In the genomic region with DNA sequence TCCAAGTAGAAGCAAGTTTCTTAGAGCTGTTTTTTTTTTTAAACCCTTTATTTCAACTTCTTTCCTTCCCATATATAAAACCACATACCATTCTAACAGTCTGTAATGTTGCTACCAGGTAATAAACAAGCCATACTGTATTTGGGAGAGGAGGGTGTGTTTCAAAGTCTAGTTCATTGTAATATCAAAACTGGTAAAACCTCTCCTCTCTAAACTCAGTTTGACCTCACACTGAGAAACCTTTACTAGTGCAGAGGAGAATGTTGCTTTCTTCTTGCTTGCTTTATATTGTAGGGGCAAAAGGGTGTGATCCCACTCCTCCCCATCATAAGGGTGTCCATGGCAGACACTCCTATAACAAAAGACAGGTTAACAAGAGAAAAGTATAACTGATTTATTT, we compare ENCODE assay signal across 20 cellular contexts.
DNase-seq lines count a peak whose midpoint lies in the region; ATAC-seq and TF ChIP-seq lines count a peak whose summit lies in the region.
"Had no signal": no experiment of that assay in that cellular context is flagged by ENCODE, and none has a peak within 500 bp of the region (broad histone marks: within the 10 kb centered on the region; RNA-seq: fewer than 3 reads in every experiment).

No MANE protein-coding gene starts in this region.

- CTCF ChIA-PET in activated CD8-positive, alpha-beta T cell treated with anti-CD3 and anti-CD28 coated beads, Interleukin-2, amount 10 ng/mL, durations not matched to agents 7 days and 5 days (lab: Charles Lee) = interaction anchor here (0.6 to 1.4 kb wide), 2 partner anchors 9 to 777 kb away, joined by 3 to 5 read pairs; no protein-coding TSS in a partner anchor

- intact Hi-C loops in psoas muscle (cut with DNase I) = no loop called here

- no peaks in the 10 kb centered on the region for H3K27me3 ChIP-seq in psoas muscle (ENCODE audit: insufficient read depth in 3 of 3, low read length in 2 of 3)
- H3K27me3 ChIP-seq: brain microvascular endothelial cell, foreskin keratinocyte had no signal

- no peak overlapping the region for H3K4me3 ChIP-seq in psoas muscle
- H3K4me3 ChIP-seq: coronary artery had no signal

- H3K27ac Mint-ChIP-seq in HFFc6 = peak overlapping the region; percentile 76
- peak overlapping the region; percentile 20 for H3K27ac Mint-ChIP-seq in activated CD8-positive, alpha-beta T cell treated with anti-CD3 and anti-CD28 coated beads, Interleukin-2, amount 10 ng/mL, durations not matched to agents 7 days and 5 days
- H3K27ac Mint-ChIP-seq in mesothelial cell of epicardium = peak overlapping the region; percentile 2
- H3K27ac Mint-ChIP-seq: activated T-cell treated with anti-CD3 and anti-CD28 coated beads, Interleukin-2, amount 50 U/mL, for 72 hours; naive thymus-derived CD8-positive, alpha-beta T cell had no signal

- H3K36me3 Mint-ChIP-seq in HFFc6 (ENCODE audit: low read depth) (peaks cover 41% of the 10 kb centered on the region), mesothelial cell of epicardium (peaks cover 42% of the 10 kb centered on the region)
- H3K36me3 Mint-ChIP-seq in activated CD8-positive, alpha-beta T cell treated with anti-CD3 and anti-CD28 coated beads, Interleukin-2, amount 10 ng/mL, durations not matched to agents 7 days and 5 days (ENCODE audit: low read depth) = peaks cover 21% of the 10 kb centered on the region

- H3K27ac ChIP-seq in psoas muscle = no peak overlapping the region
- H3K27ac ChIP-seq: coronary artery, foreskin keratinocyte had no signal

- no peak for TF ChIP-seq CTCF in HFFc6 (IDR thresholded peaks at IDR 0.05)
- TF ChIP-seq CTCF in mesothelial cell of epicardium (IDR thresholded peaks at IDR 0.05; ENCODE audit: unreplicated experiment) = no peak
- TF ChIP-seq CTCF in psoas muscle (IDR thresholded peaks at IDR 0.05) = no peak

- H3K4me3 Mint-ChIP-seq in HFFc6 = no peak overlapping the region
- no peak overlapping the region for H3K4me3 Mint-ChIP-seq in activated CD8-positive, alpha-beta T cell treated with anti-CD3 and anti-CD28 coated beads, Interleukin-2, amount 10 ng/mL, durations not matched to agents 7 days and 5 days
- no peak overlapping the region for H3K4me3 Mint-ChIP-seq in mesothelial cell of epicardium
- H3K4me3 Mint-ChIP-seq: naive thymus-derived CD8-positive, alpha-beta T cell had no signal

- H3K4me1 Mint-ChIP-seq in HFFc6 (ENCODE audit: low read depth) = peaks cover 29% of the 10 kb centered on the region
- peaks cover 38% of the 10 kb centered on the region for H3K4me1 Mint-ChIP-seq in activated CD8-positive, alpha-beta T cell treated with anti-CD3 and anti-CD28 coated beads, Interleukin-2, amount 10 ng/mL, durations not matched to agents 7 days and 5 days (ENCODE audit: low read depth)
- H3K4me1 Mint-ChIP-seq in mesothelial cell of epicardium = no peaks in the 10 kb centered on the region

- H3K36me3 ChIP-seq in psoas muscle (ENCODE audit: insufficient read depth in 1 of 2, low read depth in 1 of 2) = no peaks in the 10 kb centered on the region
- H3K36me3 ChIP-seq: brain microvascular endothelial cell had no signal

- DNase-seq in HFFc6 (no peak), mesothelial cell of epicardium (ENCODE audit: low spot score in 2 of 2, unreplicated experiment in 2 of 2) (no peak), ureter (ENCODE audit: low spot score) (no peak), psoas muscle (no peak)
- DNase-seq in activated CD8-positive, alpha-beta T cell treated with anti-CD3 and anti-CD28 coated beads, Interleukin-2, amount 10 ng/mL, durations not matched to agents 7 days and 5 days = no peak
- DNase-seq in NK-92 treated with Interleukin-12 subunit alpha and Interleukin-12 subunit beta, amount 100 ng/mL, for 24 hours (lab: John Stamatoyannopoulos, UW) = no peak
- DNase-seq: activated naive CD8-positive, alpha-beta T cell treated with anti-CD3 and anti-CD28 coated beads, Interleukin-2, amount 10 ng/mL, durations not matched to agents 7 days and 5 days; activated T-cell treated with anti-CD3 and anti-CD28 coated beads, Interleukin-2, amount 50 U/mL, for 72 hours; COR-L47; hippocampal formation; naive thymus-derived CD8-positive, alpha-beta T cell; NCI-H1417 treated with DMSO at 0.1 percent for 48 hours; NCI-H524 treated with DMSO at 0.1 percent for 48 hours; Right ventricle myocardium superior; stimulated activated naive CD4-positive, alpha-beta T cell treated with Interleukin-2 at 50 U/mL for 16 hours; trophoblast cell had no signal

- H3K27me3 Mint-ChIP-seq in HFFc6 (ENCODE audit: insufficient read depth) = no peaks in the 10 kb centered on the region
- H3K27me3 Mint-ChIP-seq in activated CD8-positive, alpha-beta T cell treated with anti-CD3 and anti-CD28 coated beads, Interleukin-2, amount 10 ng/mL, durations not matched to agents 7 days and 5 days (ENCODE audit: low read depth) = no peaks in the 10 kb centered on the region
- no peaks in the 10 kb centered on the region for H3K27me3 Mint-ChIP-seq in mesothelial cell of epicardium (ENCODE audit: low read depth)
- H3K27me3 Mint-ChIP-seq: activated naive CD8-positive, alpha-beta T cell treated with anti-CD3 and anti-CD28 coated beads, Interleukin-2, amount 10 ng/mL, durations not matched to agents 7 days and 5 days; naive thymus-derived CD8-positive, alpha-beta T cell had no signal

- H3K9me3 Mint-ChIP-seq in HFFc6 = peaks cover 3% of the 10 kb centered on the region; the same call in 1 of the 2 replicates
- peaks cover 5% of the 10 kb centered on the region for H3K9me3 Mint-ChIP-seq in activated CD8-positive, alpha-beta T cell treated with anti-CD3 and anti-CD28 coated beads, Interleukin-2, amount 10 ng/mL, durations not matched to agents 7 days and 5 days (ENCODE audit: insufficient read depth)
- H3K9me3 Mint-ChIP-seq in mesothelial cell of epicardium = peaks cover 17% of the 10 kb centered on the region

- POLR2A ChIA-PET in activated CD8-positive, alpha-beta T cell treated with anti-CD3 and anti-CD28 coated beads, Interleukin-2, amount 10 ng/mL, durations not matched to agents 7 days and 5 days (lab: Charles Lee) = interaction anchor here (0.6 to 0.9 kb wide), 2 partner anchors 40 to 317 kb away, joined by 3 to 4 read pairs; no protein-coding TSS in a partner anchor

- H3K4me1 ChIP-seq in psoas muscle = no peaks in the 10 kb centered on the region
- H3K4me1 ChIP-seq: foreskin keratinocyte had no signal

- ATAC-seq in GM19351 (IDR thresholded peaks at IDR 0.05; ENCODE audit: unreplicated experiment) = peak; percentile 32
- peak; percentile 20 for ATAC-seq in activated CD8-positive, alpha-beta T cell treated with anti-CD3 and anti-CD28 coated beads, Interleukin-2, amount 10 ng/mL, durations not matched to agents 7 days and 5 days
- no peak for ATAC-seq in psoas muscle
- ATAC-seq: naive thymus-derived CD8-positive, alpha-beta T cell had no signal

- no peaks in the 10 kb centered on the region for H3K9me3 ChIP-seq in psoas muscle

Comparison
In these comparisons a context has a peak if more than half of its experiments do, and no peak if none do; other contexts are left out.
1. ATAC-seq: peak in GM19351 (single experiment) and activated CD8-positive, alpha-beta T cell treated with anti-CD3 and anti-CD28 coated beads, Interleukin-2, amount 10 ng/mL, durations not matched to agents 7 days and 5 days (single experiment); none in psoas muscle (0 of 4).
2. H3K27ac Mint-ChIP-seq: peak in every context shown above with its lines; median percentile 76 in HFFc6; 20 in activated CD8-positive, alpha-beta T cell treated with anti-CD3 and anti-CD28 coated beads, Interleukin-2, amount 10 ng/mL, durations not matched to agents 7 days and 5 days; 2 in mesothelial cell of epicardium.